ENCODE assay signal across 20 cellular contexts in the genomic region with DNA sequence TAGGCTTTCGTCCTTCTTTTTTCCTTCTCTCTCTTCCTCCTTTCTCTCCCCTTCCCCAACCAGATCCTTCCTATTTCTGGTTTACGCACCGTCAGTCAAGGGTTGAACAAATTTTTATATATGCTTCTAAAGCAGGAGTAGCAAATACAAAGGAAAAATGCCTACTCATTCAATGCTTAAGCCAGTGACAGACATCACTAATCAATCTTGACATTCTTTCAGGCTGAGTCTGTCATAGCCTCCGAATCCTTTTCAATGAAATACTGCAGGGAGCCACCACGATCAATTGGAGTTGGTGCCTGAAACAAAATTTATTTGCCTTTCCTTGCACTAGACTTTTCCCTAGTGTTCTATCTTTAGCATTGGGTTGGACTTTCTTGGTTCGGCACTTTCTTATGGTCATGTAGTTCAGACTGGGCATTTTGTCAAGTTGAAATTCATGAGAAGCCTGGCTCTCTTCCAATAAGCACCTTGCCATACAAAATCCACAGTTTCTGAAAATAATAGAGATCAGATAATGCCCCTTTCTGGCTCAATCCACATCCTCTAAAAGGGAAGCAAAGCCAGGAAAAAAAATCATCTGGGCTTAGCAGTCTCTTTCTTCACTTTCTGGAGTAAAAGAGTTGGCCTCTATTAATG.
DNase-seq lines count a peak whose midpoint lies in the region; ATAC-seq and TF ChIP-seq lines count a peak whose summit lies in the region.
"Had no signal": no experiment of that assay in that cellular context is flagged by ENCODE, and none has a peak within 500 bp of the region (broad histone marks: within the 10 kb centered on the region; RNA-seq: fewer than 3 reads in every experiment).

No MANE protein-coding gene starts in this region.

- intact Hi-C loops in Calu3 (cut with micrococcal nuclease; ENCODE audit: unreplicated experiment) (no loop called here), IMR-90 (cut with micrococcal nuclease) (no loop called here)

- peaks cover 0 to 4% of the 10 kb centered on the region in 2 experiments; a peak in 1 of 4 replicates for H3K79me1 ChIP-seq in IMR-90 (ENCODE audit: low read depth in 1 of 2, low read length in 2 of 2)

- H3K27ac ChIP-seq in IMR-90 (ENCODE audit: insufficient read depth, low read length) = no peak overlapping the region
- H3K27ac ChIP-seq: C4-2B, heart left ventricle, transverse colon had no signal

- 100% methylated on average over 2 of the region's 6 CpGs; no CpG with 5 or more reads in 1 of the 2 experiments for WGBS in IMR-90 (ENCODE audit: extremely low coverage in 2 of 2, insufficient read length in 1 of 2), 2 experiments

- no peaks in the 10 kb centered on the region for H4K20me1 ChIP-seq in IMR-90 (ENCODE audit: insufficient read depth, low read length)

- TF ChIP-seq CTCF in Calu3 (IDR thresholded peaks at IDR 0.05; ENCODE audit: unreplicated experiment) (no peak), IMR-90 (conservative IDR thresholded peaks at IDR 0.05; ENCODE audit: low read depth, low read length) (no peak), cardiac fibroblast (IDR thresholded peaks at IDR 0.05; ENCODE audit: low read depth, low read length) (no peak), HFFc6 (IDR thresholded peaks at IDR 0.05) (no peak), GM20000 (IDR thresholded peaks at IDR 0.05; ENCODE audit: extremely low read depth, missing control alignments) (no peak)

- H3K9ac ChIP-seq in IMR-90 (ENCODE audit: low read depth, low read length) = no peak overlapping the region

- H3K36me3 Mint-ChIP-seq in Calu3 (ENCODE audit: insufficient read depth, unreplicated experiment) (no peaks in the 10 kb centered on the region), HFFc6 (ENCODE audit: low read depth) (peaks cover 18% of the 10 kb centered on the region)
- peaks cover 19% of the 10 kb centered on the region for H3K36me3 Mint-ChIP-seq in natural killer cell treated with Interleukin-12 subunit alpha and Interleukin-12 subunit beta and Interleukin-15 and Interleukin-18, amount 100 ng/mL, for 72 hours

- H3K4me3 Mint-ChIP-seq in Calu3 (ENCODE audit: low read depth, unreplicated experiment) (no peak overlapping the region), HFFc6 (no peak overlapping the region)
- H3K4me3 Mint-ChIP-seq in natural killer cell treated with Interleukin-12 subunit alpha and Interleukin-12 subunit beta and Interleukin-15 and Interleukin-18, amount 100 ng/mL, for 72 hours = no peak overlapping the region
- H3K4me3 Mint-ChIP-seq: naive thymus-derived CD4-positive, alpha-beta T cell had no signal

- H3K56ac ChIP-seq in IMR-90 (ENCODE audit: extremely low read depth, insufficient read depth, low read length) = no peak overlapping the region

- no peaks in the 10 kb centered on the region for H3K9me3 ChIP-seq in IMR-90 (ENCODE audit: control insufficient read depth, insufficient read depth, low read length)
- H3K9me3 ChIP-seq: heart left ventricle, Peyer's patch, transverse colon had no signal

- BruUV-seq in Calu3 (replicated peaks; lab: Mats Ljungman, UMichigan) (no TSS peak), IMR-90 (replicated peaks; lab: Mats Ljungman, UMichigan) (no TSS peak)

- dilution Hi-C loops in IMR-90 (cut with HindIII; ENCODE audit: low sequenced_read_pairs, unreplicated experiment) = no loop called here

- H3K9me1 ChIP-seq in IMR-90 (ENCODE audit: insufficient read depth, low read length) = no peaks in the 10 kb centered on the region; the same call in 1 of the 2 replicates

- no peaks in the 10 kb centered on the region for H3K27me3 ChIP-seq in IMR-90 (ENCODE audit: control insufficient read depth, insufficient read depth, low read length)
- H3K27me3 ChIP-seq: heart left ventricle, Peyer's patch, transverse colon had no signal

- H3K18ac ChIP-seq in IMR-90 (ENCODE audit: low read depth, low read length) = no peak overlapping the region

- in situ Hi-C loops in IMR-90 (cut with MboI; ENCODE audit: low sequenced_read_pairs) = no loop called here

- H3K4me3 ChIP-seq in IMR-90 (ENCODE audit: insufficient read depth, low read depth, low read length) = no peak overlapping the region
- H3K4me3 ChIP-seq in cardiac fibroblast (replicated peaks in 1 of 2; ENCODE audit: low read depth in 2 of 2, low read length in 2 of 2) = no peak overlapping the region
- H3K4me3 ChIP-seq: heart left ventricle, Peyer's patch, transverse colon had no signal

- no peak overlapping the region for H4K8ac ChIP-seq in IMR-90 (ENCODE audit: low read depth in 2 of 2, low read length in 2 of 2)

- H3K4ac ChIP-seq in IMR-90 (ENCODE audit: low read depth, low read length) = no peak overlapping the region

- H3K4me1 ChIP-seq in IMR-90 (ENCODE audit: control insufficient read depth, insufficient read depth, low read length) = peaks cover 3% of the 10 kb centered on the region
- H3K4me1 ChIP-seq: Peyer's patch, transverse colon had no signal

- no peak overlapping the region for H4K91ac ChIP-seq in IMR-90 (ENCODE audit: insufficient read depth, low read depth, low read length)

- no peak overlapping the region for H3K23ac ChIP-seq in IMR-90 (ENCODE audit: low read depth, low read length)

- POLR2A ChIA-PET in IMR-90 (lab: Charles Lee; ENCODE audit: unreplicated experiment) = no interaction called here

- no peak overlapping the region for H2BK15ac ChIP-seq in IMR-90 (ENCODE audit: low read depth, low read length)

- H2AK9ac ChIP-seq in IMR-90 (replicated peaks; ENCODE audit: low read depth, low read length, poor library complexity) = no peak overlapping the region

- no peak overlapping the region for H2AK5ac ChIP-seq in IMR-90 (ENCODE audit: low read depth, low read length)

- H4K5ac ChIP-seq in IMR-90 (ENCODE audit: low read depth, low read length) = no peak overlapping the region

- H2BK5ac ChIP-seq in IMR-90 (ENCODE audit: low read depth, low read length, poor library complexity, severe bottlenecking) = no peak overlapping the region

- no peak overlapping the region for H2AFZ ChIP-seq in IMR-90 (replicated peaks; ENCODE audit: low read length, poor library complexity)

- no peaks in the 10 kb centered on the region for H3K27me3 Mint-ChIP-seq in Calu3 (ENCODE audit: unreplicated experiment)
- no peaks in the 10 kb centered on the region for H3K27me3 Mint-ChIP-seq in HFFc6 (ENCODE audit: insufficient read depth)
- no peaks in the 10 kb centered on the region for H3K27me3 Mint-ChIP-seq in natural killer cell treated with Interleukin-12 subunit alpha and Interleukin-12 subunit beta and Interleukin-15 and Interleukin-18, amount 100 ng/mL, for 72 hours
- H3K27me3 Mint-ChIP-seq: naive thymus-derived CD4-positive, alpha-beta T cell had no signal

- no peak overlapping the region for H3K14ac ChIP-seq in IMR-90 (replicated peaks; ENCODE audit: low read depth, low read length)

- H3K4me2 ChIP-seq in IMR-90 (ENCODE audit: low read depth, low read length) = no peak overlapping the region

- no peaks in the 10 kb centered on the region for H3K9me3 Mint-ChIP-seq in Calu3 (ENCODE audit: low read depth, unreplicated experiment)
- no peaks in the 10 kb centered on the region for H3K9me3 Mint-ChIP-seq in HFFc6
- H3K9me3 Mint-ChIP-seq in natural killer cell treated with Interleukin-12 subunit alpha and Interleukin-12 subunit beta and Interleukin-15 and Interleukin-18, amount 100 ng/mL, for 72 hours = no peaks in the 10 kb centered on the region

- no peak overlapping the region for H2BK20ac ChIP-seq in IMR-90 (ENCODE audit: low read depth, low read length)

- H2BK120ac ChIP-seq in IMR-90 (ENCODE audit: low read depth, low read length) = no peak overlapping the region

- H3K27ac Mint-ChIP-seq in Calu3 (ENCODE audit: unreplicated experiment) = peak overlapping the region; percentile 86
- H3K27ac Mint-ChIP-seq in HFFc6 = no peak overlapping the region
- no peak overlapping the region for H3K27ac Mint-ChIP-seq in natural killer cell treated with Interleukin-12 subunit alpha and Interleukin-12 subunit beta and Interleukin-15 and Interleukin-18, amount 100 ng/mL, for 72 hours

- CTCF ChIA-PET in Calu3 (lab: Charles Lee) (no interaction called here), IMR-90 (lab: Yijun Ruan, JAX) (no interaction called here)

- H3K36me3 ChIP-seq in IMR-90 (ENCODE audit: control insufficient read depth, insufficient read depth, low read length) = no peaks in the 10 kb centered on the region
- H3K36me3 ChIP-seq: heart left ventricle, transverse colon had no signal

- no peak for TF ChIP-seq RAD21 in IMR-90 (IDR thresholded peaks at IDR 0.05; ENCODE audit: low read length)

- H3K4me1 Mint-ChIP-seq in Calu3 (ENCODE audit: low read depth, unreplicated experiment) (peaks cover 15% of the 10 kb centered on the region), HFFc6 (ENCODE audit: low read depth) (peaks cover 20% of the 10 kb centered on the region; the same call in 1 of the 2 replicates)
- H3K4me1 Mint-ChIP-seq in natural killer cell treated with Interleukin-12 subunit alpha and Interleukin-12 subunit beta and Interleukin-15 and Interleukin-18, amount 100 ng/mL, for 72 hours (ENCODE audit: low read depth in 2 of 2) = peaks cover 0 to 11% of the 10 kb centered on the region in 2 donors

- DNase-seq in Calu3 (peak; percentile 8), IMR-90 (peak; percentile 11), cardiac fibroblast (ENCODE audit: low read depth in 2 of 2) (peak; percentile 14 to 60), kidney tubule cell (ENCODE audit: low spot score) (peak; percentile 75), HFFc6 (no peak), RPMI8226 (no peak), GM20000 (ENCODE audit: low spot score) (no peak)
- DNase-seq in natural killer cell treated with Interleukin-12 subunit alpha and Interleukin-12 subunit beta and Interleukin-15 and Interleukin-18, amount 100 ng/mL, for 72 hours (ENCODE audit: low spot score) = no peak
- DNase-seq: activated naive CD4-positive, alpha-beta T cell treated with anti-CD3 and anti-CD28 coated beads, Interleukin-2, amount 50 U/mL, for 16 hours; central memory CD4-positive, alpha-beta T cell; heart left ventricle; naive thymus-derived CD4-positive, alpha-beta T cell; NCI-H1092; NCI-H524 treated with DMSO at 0.1 percent for 48 hours; Peyer's patch; retina; stimulated activated CD4-positive, alpha-beta T cell treated with anti-CD3 and anti-CD28 coated beads, Interleukin-1b, Interleukin-23, amount 100 ng/mL, for 48 hours; T-helper 1 cell; transverse colon had no signal

- no peak for ATAC-seq in IMR-90 (ENCODE audit: low read depth)
- no peak for ATAC-seq in natural killer cell treated with Interleukin-12 subunit alpha and Interleukin-12 subunit beta and Interleukin-15 and Interleukin-18, amount 100 ng/mL, for 72 hours
- ATAC-seq: naive thymus-derived CD4-positive, alpha-beta T cell had no signal

- TF ChIP-seq POLR2A in IMR-90 (IDR thresholded peaks at IDR 0.05; ENCODE audit: low read depth, low read length) = no peak

Comparison
In these comparisons a context has a peak if more than half of its experiments do, and no peak if none do; other contexts are left out.
1. DNase-seq: peak in Calu3 (single experiment), IMR-90 (single experiment), cardiac fibroblast (2 of 2) and kidney tubule cell (single experiment); none in HFFc6 (single experiment), natural killer cell treated with Interleukin-12 subunit alpha and Interleukin-12 subunit beta and Interleukin-15 and Interleukin-18, amount 100 ng/mL, for 72 hours (single experiment), RPMI8226 (single experiment) and GM20000 (single experiment).